Comparison of ENCODE assay signal across 16 cellular contexts in the genomic region with DNA sequence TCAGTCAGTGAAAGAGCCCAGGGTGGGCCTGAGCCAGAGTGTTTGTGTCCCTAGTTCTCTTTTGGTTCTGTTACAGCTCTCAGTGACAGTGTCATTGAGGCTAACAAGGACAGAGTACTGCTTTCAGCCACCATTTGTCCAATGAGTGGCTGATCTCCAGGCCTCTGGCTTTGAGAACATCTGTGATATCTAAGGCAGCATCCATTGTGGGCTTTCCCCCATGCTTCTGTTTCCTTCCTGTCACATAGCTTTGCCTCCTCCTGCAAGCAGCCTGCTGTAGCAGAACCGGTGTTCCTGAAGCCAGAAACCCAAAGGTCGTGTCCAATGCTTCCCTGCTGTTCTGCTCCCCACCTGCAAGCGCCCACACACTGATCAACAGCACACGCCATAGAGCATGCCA.
DNase-seq lines count a peak whose midpoint lies in the region; ATAC-seq and TF ChIP-seq lines count a peak whose summit lies in the region.
"Had no signal": no experiment of that assay in that cellular context is flagged by ENCODE, and none has a peak within 500 bp of the region (broad histone marks: within the 10 kb centered on the region; RNA-seq: fewer than 3 reads in every experiment).

No MANE protein-coding gene starts in this region.

- no peaks in the 10 kb centered on the region for H3K9me3 Mint-ChIP-seq in natural killer cell treated with Interleukin-12 subunit alpha and Interleukin-12 subunit beta and Interleukin-15 and Interleukin-18, amount 100 ng/mL, for 72 hours
- H3K9me3 Mint-ChIP-seq in natural killer cell (no peaks in the 10 kb centered on the region), T-cell (no peaks in the 10 kb centered on the region)
- no peaks in the 10 kb centered on the region for H3K9me3 Mint-ChIP-seq in activated naive CD8-positive, alpha-beta T cell treated with anti-CD3 and anti-CD28 coated beads, Interleukin-2, amount 50 U/mL, for 24 hours

- 49% methylated on average over 4 of the region's 4 CpGs for WGBS in thymus
- 87% methylated on average over 4 of the region's 4 CpGs for WGBS in prostate gland

- no peak for ATAC-seq in natural killer cell treated with Interleukin-12 subunit alpha and Interleukin-12 subunit beta and Interleukin-15 and Interleukin-18, amount 100 ng/mL, for 72 hours
- ATAC-seq in natural killer cell = no peak
- peak in 3 of 4 experiments; percentile 13 to 52 (median 29) for ATAC-seq in T-cell (replicated peaks in 1 of 4)
- no peak for ATAC-seq in activated naive CD8-positive, alpha-beta T cell treated with anti-CD3 and anti-CD28 coated beads, Interleukin-2, amount 50 U/mL, for 24 hours
- ATAC-seq in HG02610 (IDR thresholded peaks at IDR 0.05; ENCODE audit: unreplicated experiment) = no peak

- H3K27me3 Mint-ChIP-seq in natural killer cell treated with Interleukin-12 subunit alpha and Interleukin-12 subunit beta and Interleukin-15 and Interleukin-18, amount 100 ng/mL, for 72 hours = no peaks in the 10 kb centered on the region
- no peaks in the 10 kb centered on the region for H3K27me3 Mint-ChIP-seq in natural killer cell (ENCODE audit: low read depth in 2 of 2)
- no peaks in the 10 kb centered on the region for H3K27me3 Mint-ChIP-seq in T-cell
- H3K27me3 Mint-ChIP-seq in activated naive CD8-positive, alpha-beta T cell treated with anti-CD3 and anti-CD28 coated beads, Interleukin-2, amount 50 U/mL, for 24 hours = no peaks in the 10 kb centered on the region

- POLR2A ChIA-PET in T-cell (lab: Charles Lee) = no interaction called here

- intact Hi-C loops in natural killer cell (cut with micrococcal nuclease) = no loop called here
- intact Hi-C loops in prostate gland (cut with DNase I) = no loop called here

- H3K4me3 ChIP-seq in thymus (ENCODE audit: low read length) = no peak overlapping the region
- no peak overlapping the region for H3K4me3 ChIP-seq in prostate gland
- H3K4me3 ChIP-seq: HAP-1, left ventricle myocardium inferior, SJSA1, skin epidermis, upper lobe of left lung had no signal

- no peak for TF ChIP-seq POLR2A in prostate gland (IDR thresholded peaks at IDR 0.05)

- peaks cover 70% of the 10 kb centered on the region for H3K36me3 ChIP-seq in thymus (ENCODE audit: control insufficient read depth, insufficient read depth)
- H3K36me3 ChIP-seq in prostate gland = no peaks in the 10 kb centered on the region
- H3K36me3 ChIP-seq: HAP-1, left ventricle myocardium inferior, SJSA1 had no signal

- H3K27ac ChIP-seq in thymus (ENCODE audit: low read depth) = peak overlapping the region; percentile 25
- H3K27ac ChIP-seq in prostate gland = no peak overlapping the region
- H3K27ac ChIP-seq: left ventricle myocardium inferior, SJSA1, upper lobe of left lung had no signal

- H3K4me3 Mint-ChIP-seq in natural killer cell treated with Interleukin-12 subunit alpha and Interleukin-12 subunit beta and Interleukin-15 and Interleukin-18, amount 100 ng/mL, for 72 hours = peak overlapping the region; percentile 63
- H3K4me3 Mint-ChIP-seq in natural killer cell (no peak overlapping the region), T-cell (peak overlapping the region in 2 of 3 donors; percentile 24 to 66)
- H3K4me3 Mint-ChIP-seq in activated naive CD8-positive, alpha-beta T cell treated with anti-CD3 and anti-CD28 coated beads, Interleukin-2, amount 50 U/mL, for 24 hours = peak overlapping the region; percentile 37

- TF ChIP-seq CTCF in natural killer cell (IDR thresholded peaks at IDR 0.05) (no peak), prostate gland (IDR thresholded peaks at IDR 0.05) (no peak)

- no peak overlapping the region for H3K27ac Mint-ChIP-seq in natural killer cell treated with Interleukin-12 subunit alpha and Interleukin-12 subunit beta and Interleukin-15 and Interleukin-18, amount 100 ng/mL, for 72 hours
- H3K27ac Mint-ChIP-seq in natural killer cell = peak overlapping the region in 1 of 2 donors; percentile 54
- H3K27ac Mint-ChIP-seq in T-cell = peak overlapping the region; percentile 85 to 95
- H3K27ac Mint-ChIP-seq in activated naive CD8-positive, alpha-beta T cell treated with anti-CD3 and anti-CD28 coated beads, Interleukin-2, amount 50 U/mL, for 24 hours = peak overlapping the region; percentile 92

- no peak for DNase-seq in natural killer cell treated with Interleukin-12 subunit alpha and Interleukin-12 subunit beta and Interleukin-15 and Interleukin-18, amount 100 ng/mL, for 72 hours (ENCODE audit: low spot score)
- no peak for DNase-seq in natural killer cell
- DNase-seq in T-cell = no peak
- DNase-seq in activated naive CD8-positive, alpha-beta T cell treated with anti-CD3 and anti-CD28 coated beads, Interleukin-2, amount 50 U/mL, for 24 hours = no peak
- no peak for DNase-seq in HK-2 (ENCODE audit: unreplicated experiment)
- no peak for DNase-seq in prostate gland (ENCODE audit: low spot score)
- DNase-seq: cortex of kidney, left ventricle myocardium inferior, NCI-H1092 treated with DMSO at 0.1 percent for 48 hours, NCI-H2029 treated with DMSO at 0.1 percent for 48 hours, upper lobe of left lung had no signal

- peaks cover 14% of the 10 kb centered on the region for H3K4me1 ChIP-seq in thymus (ENCODE audit: control insufficient read depth, insufficient read depth, low read length)
- no peaks in the 10 kb centered on the region for H3K4me1 ChIP-seq in prostate gland (replicated peaks)
- H3K4me1 ChIP-seq: HAP-1, left ventricle myocardium inferior, SJSA1, upper lobe of left lung had no signal

- CTCF ChIA-PET in T-cell (lab: Charles Lee) = interaction anchor here (0.6 to 5.0 kb wide), 5 partner anchors 67 to 229 kb away, joined by 3 to 27 read pairs (median 4); no protein-coding TSS in a partner anchor

- H3K9me3 ChIP-seq in thymus (ENCODE audit: control insufficient read depth) (no peaks in the 10 kb centered on the region), prostate gland (no peaks in the 10 kb centered on the region)
- H3K9me3 ChIP-seq: HAP-1, SJSA1 had no signal

- H3K4me1 Mint-ChIP-seq in natural killer cell treated with Interleukin-12 subunit alpha and Interleukin-12 subunit beta and Interleukin-15 and Interleukin-18, amount 100 ng/mL, for 72 hours (ENCODE audit: low read depth in 2 of 2) = peaks cover 58 to 87% of the 10 kb centered on the region in 2 donors
- H3K4me1 Mint-ChIP-seq in natural killer cell (peaks cover 76 to 80% of the 10 kb centered on the region in 2 donors), T-cell (peaks cover 96 to 99% (median 97%) of the 10 kb centered on the region in 3 donors)
- peaks cover 98% of the 10 kb centered on the region for H3K4me1 Mint-ChIP-seq in activated naive CD8-positive, alpha-beta T cell treated with anti-CD3 and anti-CD28 coated beads, Interleukin-2, amount 50 U/mL, for 24 hours

- H3K36me3 Mint-ChIP-seq in natural killer cell treated with Interleukin-12 subunit alpha and Interleukin-12 subunit beta and Interleukin-15 and Interleukin-18, amount 100 ng/mL, for 72 hours = peaks cover 50% of the 10 kb centered on the region
- H3K36me3 Mint-ChIP-seq in natural killer cell (peaks cover 16% of the 10 kb centered on the region), T-cell (peaks cover 75% of the 10 kb centered on the region)
- H3K36me3 Mint-ChIP-seq in activated naive CD8-positive, alpha-beta T cell treated with anti-CD3 and anti-CD28 coated beads, Interleukin-2, amount 50 U/mL, for 24 hours (ENCODE audit: low read depth) = peaks cover 95% of the 10 kb centered on the region

- H3K27me3 ChIP-seq in thymus (ENCODE audit: control insufficient read depth, insufficient read depth) (no peaks in the 10 kb centered on the region), prostate gland (replicated peaks; ENCODE audit: insufficient read depth) (no peaks in the 10 kb centered on the region)
- H3K27me3 ChIP-seq: SJSA1, upper lobe of left lung had no signal

Comparison
In these comparisons a context has a peak if more than half of its experiments do, and no peak if none do; other contexts are left out.
1. ATAC-seq: peak in T-cell (3 of 4); none in natural killer cell treated with Interleukin-12 subunit alpha and Interleukin-12 subunit beta and Interleukin-15 and Interleukin-18, amount 100 ng/mL, for 72 hours (0 of 2), natural killer cell (0 of 3), activated naive CD8-positive, alpha-beta T cell treated with anti-CD3 and anti-CD28 coated beads, Interleukin-2, amount 50 U/mL, for 24 hours (single experiment) and HG02610 (single experiment).
2. H3K27ac Mint-ChIP-seq: peak in T-cell (2 of 2) and activated naive CD8-positive, alpha-beta T cell treated with anti-CD3 and anti-CD28 coated beads, Interleukin-2, amount 50 U/mL, for 24 hours (single experiment); none in natural killer cell treated with Interleukin-12 subunit alpha and Interleukin-12 subunit beta and Interleukin-15 and Interleukin-18, amount 100 ng/mL, for 72 hours (0 of 2).